In the genomic region with DNA sequence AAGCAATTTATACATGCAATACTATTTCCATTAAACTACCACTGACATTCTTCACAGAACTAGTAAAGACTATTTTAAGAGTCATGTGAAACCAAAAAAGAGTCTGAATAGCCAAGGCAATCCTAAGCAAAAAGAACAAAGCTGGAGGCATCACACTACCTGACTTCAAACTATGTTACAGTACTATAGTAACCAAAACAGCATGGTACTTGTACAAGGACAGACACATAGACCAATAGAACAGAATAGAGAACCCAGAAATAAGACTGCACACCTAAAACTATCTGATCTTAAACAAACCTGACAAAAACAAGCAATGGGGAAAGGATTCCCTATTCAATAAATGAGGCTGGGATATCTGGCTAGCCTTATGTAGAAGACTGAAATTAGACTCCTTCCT, we compare ENCODE assay signal across 15 cellular contexts. TPM values are rescaled to one million over a fixed set of nuclear protein-coding genes. Genes with fewer than 3 reads are reported as not detected.
"Had no signal": no experiment of that assay in that cellular context is flagged by ENCODE, and none has a peak within 500 bp of the region (broad histone marks: within the 10 kb centered on the region; RNA-seq: fewer than 3 reads in every experiment).

No MANE protein-coding gene starts in this region.

RNA-seq across cellular contexts. Expression of a gene that starts 32.0 kb away (rescaled TPM):
- total RNA-seq: stomach, subcutaneous adipose tissue, suprapubic skin, temporal lobe, thoracic aorta, thyroid gland, tibial nerve, transverse colon, upper lobe of left lung, upper lobe of right lung, ureter, urinary bladder, uterus, vagina had no signal
- polyA plus RNA-seq: stomach, thymus, urinary bladder had no signal
